Comparison of ENCODE assay signal across 1 cellular context in the genomic region with DNA sequence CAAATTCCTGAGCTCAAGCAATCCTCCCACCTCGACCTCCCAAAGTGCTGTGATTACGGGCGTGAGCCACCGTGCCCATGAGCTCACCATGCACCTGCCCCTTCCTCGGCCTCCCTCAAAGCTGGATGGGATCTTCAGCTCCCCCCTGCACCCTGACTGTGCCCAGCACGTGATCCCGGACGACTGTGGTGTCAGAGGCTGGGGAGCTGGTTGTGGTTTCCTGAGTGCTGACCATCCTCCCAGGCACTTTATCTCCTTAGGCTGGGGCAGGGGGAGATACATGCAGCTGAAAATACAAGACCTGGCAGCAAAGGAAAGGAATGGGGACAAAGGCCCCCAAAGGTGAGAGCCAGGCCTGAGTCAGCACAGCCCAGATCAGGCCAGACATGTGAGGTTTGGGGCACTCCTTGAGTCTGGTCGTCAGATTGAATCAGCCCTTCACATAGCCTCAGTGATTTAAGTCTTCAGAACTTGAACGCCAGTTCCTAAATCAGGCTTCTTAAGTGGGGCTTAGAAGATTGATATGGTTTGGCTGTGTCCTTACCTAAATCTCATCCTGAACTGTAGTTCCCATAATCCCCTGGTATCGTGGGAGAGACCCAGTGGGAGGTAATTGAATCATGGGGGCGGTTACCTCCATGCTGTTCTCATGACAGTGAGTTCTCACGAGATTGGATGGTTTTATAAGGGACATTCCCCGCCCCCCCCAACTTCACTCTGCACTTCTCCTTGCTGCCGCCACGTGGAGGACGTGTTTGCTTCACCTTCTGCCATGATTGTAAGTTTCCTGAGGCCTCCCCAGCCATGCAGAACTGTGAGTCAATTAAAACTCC.
TF ChIP-seq lines count a peak whose summit lies in the region.

No MANE protein-coding gene starts in this region.

TF ChIP-seq in HepG2, 621 proteins besides CTCF, POLR2A, EP300 and RAD21 (continued from another document and continues in another):
- TF ChIP-seq, protein P1, sequence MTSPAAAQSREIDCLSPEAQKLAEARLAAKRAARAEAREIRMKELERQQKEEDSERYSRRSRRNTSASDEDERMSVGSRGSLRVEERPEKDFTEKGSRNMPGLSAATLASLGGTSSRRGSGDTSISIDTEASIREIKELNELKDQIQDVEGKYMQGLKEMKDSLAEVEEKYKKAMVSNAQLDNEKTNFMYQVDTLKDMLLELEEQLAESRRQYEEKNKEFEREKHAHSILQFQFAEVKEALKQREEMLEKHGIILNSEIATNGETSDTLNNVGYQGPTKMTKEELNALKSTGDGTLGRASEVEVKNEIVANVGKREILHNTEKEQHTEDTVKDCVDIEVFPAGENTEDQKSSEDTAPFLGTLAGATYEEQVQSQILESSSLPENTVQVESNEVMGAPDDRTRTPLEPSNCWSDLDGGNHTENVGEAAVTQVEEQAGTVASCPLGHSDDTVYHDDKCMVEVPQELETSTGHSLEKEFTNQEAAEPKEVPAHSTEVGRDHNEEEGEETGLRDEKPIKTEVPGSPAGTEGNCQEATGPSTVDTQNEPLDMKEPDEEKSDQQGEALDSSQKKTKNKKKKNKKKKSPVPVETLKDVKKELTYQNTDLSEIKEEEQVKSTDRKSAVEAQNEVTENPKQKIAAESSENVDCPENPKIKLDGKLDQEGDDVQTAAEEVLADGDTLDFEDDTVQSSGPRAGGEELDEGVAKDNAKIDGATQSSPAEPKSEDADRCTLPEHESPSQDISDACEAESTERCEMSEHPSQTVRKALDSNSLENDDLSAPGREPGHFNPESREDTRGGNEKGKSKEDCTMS (CRISPR knock-in tag; conservative IDR thresholded peaks at IDR 0.05): no peak
- TF ChIP-seq KLF12 (CRISPR knock-in tag; IDR thresholded peaks at IDR 0.05; ENCODE audit: borderline replicate concordance) (no peak), ZNF44 (CRISPR knock-in tag; IDR thresholded peaks at IDR 0.05) (no peak), ELF3 (CRISPR knock-in tag; IDR thresholded peaks at IDR 0.05) (no peak), SATB2 (CRISPR knock-in tag; IDR thresholded peaks at IDR 0.05) (no peak), MYNN (CRISPR knock-in tag; IDR thresholded peaks at IDR 0.05; ENCODE audit: low read depth) (no peak), ZNF773 (CRISPR knock-in tag; IDR thresholded peaks at IDR 0.05; ENCODE audit: borderline replicate concordance) (no peak), MZF1 (CRISPR knock-in tag; IDR thresholded peaks at IDR 0.05; ENCODE audit: borderline replicate concordance) (no peak), KDM1A (CRISPR knock-in tag; IDR thresholded peaks at IDR 0.05) (no peak), ZNF430 (CRISPR knock-in tag; IDR thresholded peaks at IDR 0.05) (no peak), CHD2 (IDR thresholded peaks at IDR 0.05; ENCODE audit: low read depth, low read length) (peak; percentile 92), ARID2 (CRISPR knock-in tag; IDR thresholded peaks at IDR 0.05; ENCODE audit: borderline replicate concordance) (no peak), NRL (CRISPR knock-in tag; IDR thresholded peaks at IDR 0.05; ENCODE audit: borderline replicate concordance) (no peak), HOXA3 (CRISPR knock-in tag; IDR thresholded peaks at IDR 0.05) (no peak; the same call in 1 of the 2 replicates), ELF4 (CRISPR knock-in tag; IDR thresholded peaks at IDR 0.05; ENCODE audit: borderline replicate concordance) (no peak), REL (CRISPR knock-in tag; conservative IDR thresholded peaks at IDR 0.05) (no peak), SAP130 (CRISPR knock-in tag; IDR thresholded peaks at IDR 0.05; ENCODE audit: low read depth) (peak; percentile 44; the same call in 1 of the 2 replicates), JUN (CRISPR knock-in tag; IDR thresholded peaks at IDR 0.05) (no peak), NCOA5 (CRISPR knock-in tag; IDR thresholded peaks at IDR 0.05) (no peak), ZFY (CRISPR knock-in tag; IDR thresholded peaks at IDR 0.05) (0 out of 2 replicates have a peak, but pooled peaks have one; percentile 31), ZNF160 (CRISPR knock-in tag; IDR thresholded peaks at IDR 0.05) (no peak), MATR3 (CRISPR knock-in tag; IDR thresholded peaks at IDR 0.05) (no peak), ZSCAN21 (CRISPR knock-in tag; IDR thresholded peaks at IDR 0.05; ENCODE audit: borderline replicate concordance) (no peak), ZNF616 (CRISPR knock-in tag; IDR thresholded peaks at IDR 0.05; ENCODE audit: low read depth) (no peak)
- TF ChIP-seq, protein P2, sequence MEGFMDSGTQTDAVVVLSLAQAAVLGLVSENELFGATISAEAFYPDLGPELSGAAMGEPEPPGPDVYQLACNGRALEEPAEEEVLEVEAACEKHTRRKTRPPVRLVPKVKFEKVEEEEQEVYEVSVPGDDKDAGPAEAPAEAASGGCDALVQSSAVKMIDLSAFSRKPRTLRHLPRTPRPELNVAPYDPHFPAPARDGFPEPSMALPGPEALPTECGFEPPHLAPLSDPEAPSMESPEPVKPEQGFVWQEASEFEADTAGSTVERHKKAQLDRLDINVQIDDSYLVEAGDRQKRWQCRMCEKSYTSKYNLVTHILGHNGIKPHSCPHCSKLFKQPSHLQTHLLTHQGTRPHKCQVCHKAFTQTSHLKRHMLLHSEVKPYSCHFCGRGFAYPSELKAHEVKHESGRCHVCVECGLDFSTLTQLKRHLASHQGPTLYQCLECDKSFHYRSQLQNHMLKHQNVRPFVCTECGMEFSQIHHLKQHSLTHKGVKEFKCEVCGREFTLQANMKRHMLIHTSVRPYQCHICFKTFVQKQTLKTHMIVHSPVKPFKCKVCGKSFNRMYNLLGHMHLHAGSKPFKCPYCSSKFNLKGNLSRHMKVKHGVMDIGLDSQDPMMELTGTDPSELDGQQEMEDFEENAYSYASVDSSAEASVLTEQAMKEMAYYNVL (CRISPR knock-in tag; IDR thresholded peaks at IDR 0.05; ENCODE audit: borderline replicate concordance): no peak
- TF ChIP-seq, protein P3, sequence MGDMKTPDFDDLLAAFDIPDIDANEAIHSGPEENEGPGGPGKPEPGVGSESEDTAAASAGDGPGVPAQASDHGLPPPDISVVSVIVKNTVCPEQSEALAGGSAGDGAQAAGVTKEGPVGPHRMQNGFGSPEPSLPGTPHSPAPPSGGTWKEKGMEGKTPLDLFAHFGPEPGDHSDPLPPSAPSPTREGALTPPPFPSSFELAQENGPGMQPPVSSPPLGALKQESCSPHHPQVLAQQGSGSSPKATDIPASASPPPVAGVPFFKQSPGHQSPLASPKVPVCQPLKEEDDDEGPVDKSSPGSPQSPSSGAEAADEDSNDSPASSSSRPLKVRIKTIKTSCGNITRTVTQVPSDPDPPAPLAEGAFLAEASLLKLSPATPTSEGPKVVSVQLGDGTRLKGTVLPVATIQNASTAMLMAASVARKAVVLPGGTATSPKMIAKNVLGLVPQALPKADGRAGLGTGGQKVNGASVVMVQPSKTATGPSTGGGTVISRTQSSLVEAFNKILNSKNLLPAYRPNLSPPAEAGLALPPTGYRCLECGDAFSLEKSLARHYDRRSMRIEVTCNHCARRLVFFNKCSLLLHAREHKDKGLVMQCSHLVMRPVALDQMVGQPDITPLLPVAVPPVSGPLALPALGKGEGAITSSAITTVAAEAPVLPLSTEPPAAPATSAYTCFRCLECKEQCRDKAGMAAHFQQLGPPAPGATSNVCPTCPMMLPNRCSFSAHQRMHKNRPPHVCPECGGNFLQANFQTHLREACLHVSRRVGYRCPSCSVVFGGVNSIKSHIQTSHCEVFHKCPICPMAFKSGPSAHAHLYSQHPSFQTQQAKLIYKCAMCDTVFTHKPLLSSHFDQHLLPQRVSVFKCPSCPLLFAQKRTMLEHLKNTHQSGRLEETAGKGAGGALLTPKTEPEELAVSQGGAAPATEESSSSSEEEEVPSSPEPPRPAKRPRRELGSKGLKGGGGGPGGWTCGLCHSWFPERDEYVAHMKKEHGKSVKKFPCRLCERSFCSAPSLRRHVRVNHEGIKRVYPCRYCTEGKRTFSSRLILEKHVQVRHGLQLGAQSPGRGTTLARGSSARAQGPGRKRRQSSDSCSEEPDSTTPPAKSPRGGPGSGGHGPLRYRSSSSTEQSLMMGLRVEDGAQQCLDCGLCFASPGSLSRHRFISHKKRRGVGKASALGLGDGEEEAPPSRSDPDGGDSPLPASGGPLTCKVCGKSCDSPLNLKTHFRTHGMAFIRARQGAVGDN (CRISPR knock-in tag; IDR thresholded peaks at IDR 0.05): peak; percentile 22; the same call in 1 of the 2 replicates
- TF ChIP-seq, protein P4, sequence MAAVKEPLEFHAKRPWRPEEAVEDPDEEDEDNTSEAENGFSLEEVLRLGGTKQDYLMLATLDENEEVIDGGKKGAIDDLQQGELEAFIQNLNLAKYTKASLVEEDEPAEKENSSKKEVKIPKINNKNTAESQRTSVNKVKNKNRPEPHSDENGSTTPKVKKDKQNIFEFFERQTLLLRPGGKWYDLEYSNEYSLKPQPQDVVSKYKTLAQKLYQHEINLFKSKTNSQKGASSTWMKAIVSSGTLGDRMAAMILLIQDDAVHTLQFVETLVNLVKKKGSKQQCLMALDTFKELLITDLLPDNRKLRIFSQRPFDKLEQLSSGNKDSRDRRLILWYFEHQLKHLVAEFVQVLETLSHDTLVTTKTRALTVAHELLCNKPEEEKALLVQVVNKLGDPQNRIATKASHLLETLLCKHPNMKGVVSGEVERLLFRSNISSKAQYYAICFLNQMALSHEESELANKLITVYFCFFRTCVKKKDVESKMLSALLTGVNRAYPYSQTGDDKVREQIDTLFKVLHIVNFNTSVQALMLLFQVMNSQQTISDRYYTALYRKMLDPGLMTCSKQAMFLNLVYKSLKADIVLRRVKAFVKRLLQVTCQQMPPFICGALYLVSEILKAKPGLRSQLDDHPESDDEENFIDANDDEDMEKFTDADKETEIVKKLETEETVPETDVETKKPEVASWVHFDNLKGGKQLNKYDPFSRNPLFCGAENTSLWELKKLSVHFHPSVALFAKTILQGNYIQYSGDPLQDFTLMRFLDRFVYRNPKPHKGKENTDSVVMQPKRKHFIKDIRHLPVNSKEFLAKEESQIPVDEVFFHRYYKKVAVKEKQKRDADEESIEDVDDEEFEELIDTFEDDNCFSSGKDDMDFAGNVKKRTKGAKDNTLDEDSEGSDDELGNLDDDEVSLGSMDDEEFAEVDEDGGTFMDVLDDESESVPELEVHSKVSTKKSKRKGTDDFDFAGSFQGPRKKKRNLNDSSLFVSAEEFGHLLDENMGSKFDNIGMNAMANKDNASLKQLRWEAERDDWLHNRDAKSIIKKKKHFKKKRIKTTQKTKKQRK (IDR thresholded peaks at IDR 0.05; ENCODE audit: low read length): no peak
- TF ChIP-seq, protein P5, sequence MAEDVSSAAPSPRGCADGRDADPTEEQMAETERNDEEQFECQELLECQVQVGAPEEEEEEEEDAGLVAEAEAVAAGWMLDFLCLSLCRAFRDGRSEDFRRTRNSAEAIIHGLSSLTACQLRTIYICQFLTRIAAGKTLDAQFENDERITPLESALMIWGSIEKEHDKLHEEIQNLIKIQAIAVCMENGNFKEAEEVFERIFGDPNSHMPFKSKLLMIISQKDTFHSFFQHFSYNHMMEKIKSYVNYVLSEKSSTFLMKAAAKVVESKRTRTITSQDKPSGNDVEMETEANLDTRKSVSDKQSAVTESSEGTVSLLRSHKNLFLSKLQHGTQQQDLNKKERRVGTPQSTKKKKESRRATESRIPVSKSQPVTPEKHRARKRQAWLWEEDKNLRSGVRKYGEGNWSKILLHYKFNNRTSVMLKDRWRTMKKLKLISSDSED (CRISPR knock-in tag; IDR thresholded peaks at IDR 0.05): no peak
- TF ChIP-seq, protein P6, sequence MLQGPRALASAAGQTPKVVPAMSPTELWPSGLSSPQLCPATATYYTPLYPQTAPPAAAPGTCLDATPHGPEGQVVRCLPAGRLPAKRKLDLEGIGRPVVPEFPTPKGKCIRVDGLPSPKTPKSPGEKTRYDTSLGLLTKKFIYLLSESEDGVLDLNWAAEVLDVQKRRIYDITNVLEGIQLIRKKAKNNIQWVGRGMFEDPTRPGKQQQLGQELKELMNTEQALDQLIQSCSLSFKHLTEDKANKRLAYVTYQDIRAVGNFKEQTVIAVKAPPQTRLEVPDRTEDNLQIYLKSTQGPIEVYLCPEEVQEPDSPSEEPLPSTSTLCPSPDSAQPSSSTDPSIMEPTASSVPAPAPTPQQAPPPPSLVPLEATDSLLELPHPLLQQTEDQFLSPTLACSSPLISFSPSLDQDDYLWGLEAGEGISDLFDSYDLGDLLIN (CRISPR knock-in tag; IDR thresholded peaks at IDR 0.05; ENCODE audit: borderline replicate concordance): no peak
- TF ChIP-seq, protein P7, sequence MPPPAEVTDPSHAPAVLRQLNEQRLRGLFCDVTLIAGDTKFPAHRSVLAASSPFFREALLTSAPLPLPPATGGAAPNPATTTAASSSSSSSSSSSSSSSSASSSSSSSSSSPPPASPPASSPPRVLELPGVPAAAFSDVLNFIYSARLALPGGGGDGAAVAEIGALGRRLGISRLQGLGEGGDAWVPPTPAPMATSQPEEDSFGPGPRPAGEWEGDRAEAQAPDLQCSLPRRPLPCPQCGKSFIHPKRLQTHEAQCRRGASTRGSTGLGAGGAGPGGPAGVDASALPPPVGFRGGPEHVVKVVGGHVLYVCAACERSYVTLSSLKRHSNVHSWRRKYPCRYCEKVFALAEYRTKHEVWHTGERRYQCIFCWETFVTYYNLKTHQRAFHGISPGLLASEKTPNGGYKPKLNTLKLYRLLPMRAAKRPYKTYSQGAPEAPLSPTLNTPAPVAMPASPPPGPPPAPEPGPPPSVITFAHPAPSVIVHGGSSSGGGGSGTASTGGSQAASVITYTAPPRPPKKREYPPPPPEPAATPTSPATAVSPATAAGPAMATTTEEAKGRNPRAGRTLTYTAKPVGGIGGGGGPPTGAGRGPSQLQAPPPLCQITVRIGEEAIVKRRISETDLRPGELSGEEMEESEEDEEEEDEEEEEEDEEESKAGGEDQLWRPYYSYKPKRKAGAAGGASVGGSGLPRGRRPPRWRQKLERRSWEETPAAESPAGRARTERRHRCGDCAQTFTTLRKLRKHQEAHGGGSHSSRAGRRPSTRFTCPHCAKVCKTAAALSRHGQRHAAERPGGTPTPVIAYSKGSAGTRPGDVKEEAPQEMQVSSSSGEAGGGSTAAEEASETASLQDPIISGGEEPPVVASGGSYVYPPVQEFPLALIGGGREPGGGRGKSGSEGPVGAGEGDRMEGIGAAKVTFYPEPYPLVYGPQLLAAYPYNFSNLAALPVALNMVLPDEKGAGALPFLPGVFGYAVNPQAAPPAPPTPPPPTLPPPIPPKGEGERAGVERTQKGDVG (CRISPR knock-in tag; IDR thresholded peaks at IDR 0.05; ENCODE audit: borderline replicate concordance): no peak
- TF ChIP-seq, protein P8, sequence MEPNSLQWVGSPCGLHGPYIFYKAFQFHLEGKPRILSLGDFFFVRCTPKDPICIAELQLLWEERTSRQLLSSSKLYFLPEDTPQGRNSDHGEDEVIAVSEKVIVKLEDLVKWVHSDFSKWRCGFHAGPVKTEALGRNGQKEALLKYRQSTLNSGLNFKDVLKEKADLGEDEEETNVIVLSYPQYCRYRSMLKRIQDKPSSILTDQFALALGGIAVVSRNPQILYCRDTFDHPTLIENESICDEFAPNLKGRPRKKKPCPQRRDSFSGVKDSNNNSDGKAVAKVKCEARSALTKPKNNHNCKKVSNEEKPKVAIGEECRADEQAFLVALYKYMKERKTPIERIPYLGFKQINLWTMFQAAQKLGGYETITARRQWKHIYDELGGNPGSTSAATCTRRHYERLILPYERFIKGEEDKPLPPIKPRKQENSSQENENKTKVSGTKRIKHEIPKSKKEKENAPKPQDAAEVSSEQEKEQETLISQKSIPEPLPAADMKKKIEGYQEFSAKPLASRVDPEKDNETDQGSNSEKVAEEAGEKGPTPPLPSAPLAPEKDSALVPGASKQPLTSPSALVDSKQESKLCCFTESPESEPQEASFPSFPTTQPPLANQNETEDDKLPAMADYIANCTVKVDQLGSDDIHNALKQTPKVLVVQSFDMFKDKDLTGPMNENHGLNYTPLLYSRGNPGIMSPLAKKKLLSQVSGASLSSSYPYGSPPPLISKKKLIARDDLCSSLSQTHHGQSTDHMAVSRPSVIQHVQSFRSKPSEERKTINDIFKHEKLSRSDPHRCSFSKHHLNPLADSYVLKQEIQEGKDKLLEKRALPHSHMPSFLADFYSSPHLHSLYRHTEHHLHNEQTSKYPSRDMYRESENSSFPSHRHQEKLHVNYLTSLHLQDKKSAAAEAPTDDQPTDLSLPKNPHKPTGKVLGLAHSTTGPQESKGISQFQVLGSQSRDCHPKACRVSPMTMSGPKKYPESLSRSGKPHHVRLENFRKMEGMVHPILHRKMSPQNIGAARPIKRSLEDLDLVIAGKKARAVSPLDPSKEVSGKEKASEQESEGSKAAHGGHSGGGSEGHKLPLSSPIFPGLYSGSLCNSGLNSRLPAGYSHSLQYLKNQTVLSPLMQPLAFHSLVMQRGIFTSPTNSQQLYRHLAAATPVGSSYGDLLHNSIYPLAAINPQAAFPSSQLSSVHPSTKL (CRISPR knock-in tag; IDR thresholded peaks at IDR 0.05): no peak
